ENCODE assay signal across 7 cellular contexts in genomic region chr3:131380830-131381444, GRCh38. TPM values are rescaled to one million over a fixed set of nuclear protein-coding genes. Genes with fewer than 3 reads are reported as not detected.
A peak's percentile ranks its signal among the peaks of the same experiment; 100 is the strongest.
DNase-seq lines count a peak whose midpoint lies in the region; ATAC-seq, FAIRE-seq and TF ChIP-seq lines count a peak whose summit lies in the region.
"Not testable (repeated sequence)": the region's sequence is repeated elsewhere in the genome, so short reads cannot be mapped to it uniquely, and the experiment has no call there.

No MANE protein-coding gene starts in this region.

- H3K79me1 ChIP-seq in H1 (ENCODE audit: low read depth, low read length): not testable (repeated sequence)

- POLR2A ChIA-PET in H1 (lab: Charles Lee; ENCODE audit: partially characterized antibody): interaction anchor here (1.1 to 5.4 kb wide), 11 partner anchors 9 to 127 kb away, joined by 3 to 41 read pairs (median 5); no protein-coding TSS in a partner anchor

- peak overlapping the region; percentile 58 for H3K27ac ChIP-seq in H1 (ENCODE audit: low read depth, low read length)

- H3K9ac ChIP-seq in H1 (replicated peaks in 1 of 4; ENCODE audit: extremely low read depth in 1 of 4, low read depth in 3 of 4, low read length in 3 of 4): peak overlapping the region; percentile 74 to 85 (median 84)

- H4K91ac ChIP-seq in H1 (replicated peaks; ENCODE audit: insufficient read length, low read length): not testable (repeated sequence)

- H3K9me3 Mint-ChIP-seq in activated T-cell treated with anti-CD3 and anti-CD28 coated beads, Interleukin-2, amount 50 U/mL, for 72 hours; progenitor cell of endocrine pancreas (ENCODE audit: low read depth): not testable (repeated sequence)

- not testable (repeated sequence) for H3K27me3 Mint-ChIP-seq in activated T-cell treated with anti-CD3 and anti-CD28 coated beads, Interleukin-2, amount 50 U/mL, for 72 hours (ENCODE audit: low read depth); progenitor cell of endocrine pancreas

- not testable (repeated sequence) for H2BK120ac ChIP-seq in H1 (replicated peaks; ENCODE audit: low read depth, low read length)

- peak overlapping the region; percentile 24; the same call in 1 of the 2 replicates for H3K18ac ChIP-seq in H1 (ENCODE audit: extremely low read depth, low read length)

- H3K14ac ChIP-seq in H1 (ENCODE audit: insufficient read length): not testable (repeated sequence)

- 19% methylated on average over 16 of the region's 16 CpGs; no CpG with 5 or more reads in 1 of the 2 experiments for WGBS in H1 (ENCODE audit: extremely low coverage in 1 of 2, insufficient coverage in 1 of 2, insufficient read length in 1 of 2, insufficient replicate concordance in 2 of 2, low coverage in 1 of 2, low lambda C conversion rate in 2 of 2, missing lambda C conversion rate in 1 of 2), 2 experiments

- peaks cover 11% of the 10 kb centered on the region; the same call in 1 of the 2 replicates for H3K23me2 ChIP-seq in H1 (ENCODE audit: low read depth, low read length)

- H4K20me1 ChIP-seq in H1 (replicated peaks in 1 of 2; ENCODE audit: control insufficient read depth in 1 of 2, insufficient read depth in 2 of 2, low read length in 2 of 2): not testable (repeated sequence)

- H3K23ac ChIP-seq in H1 (ENCODE audit: insufficient read length): not testable (repeated sequence)

- FAIRE-seq in H1 (lab: Jason Lieb, UNC): not testable (repeated sequence)

- H2BK5ac ChIP-seq in H1 (ENCODE audit: low read depth, low read length): peak overlapping the region; percentile 73; the same call in 1 of the 2 replicates

- H3K79me2 ChIP-seq in H1 (ENCODE audit: control insufficient read depth in 1 of 2, insufficient read depth in 2 of 2, low read length in 2 of 2): peaks cover 0 to 11% of the 10 kb centered on the region in 2 experiments; a peak in 2 of 4 replicates

- ATAC-seq in GM18867 (IDR thresholded peaks at IDR 0.05; ENCODE audit: unreplicated experiment) (peak; percentile 1), HG02852 (IDR thresholded peaks at IDR 0.05; ENCODE audit: unreplicated experiment) (peak; percentile 22), left colon (peak; percentile 66)
- not testable (repeated sequence) for ATAC-seq in activated T-cell treated with anti-CD3 and anti-CD28 coated beads, Interleukin-2, amount 50 U/mL, for 72 hours (replicated peaks in 1 of 2)

- TF ChIP-seq POLR2A in H1 (IDR thresholded peaks at IDR 0.05; ENCODE audit: control extremely low read depth in 1 of 2, low read depth in 2 of 2, low read length in 2 of 2): not testable (repeated sequence)

- H3K4me3 Mint-ChIP-seq in activated T-cell treated with anti-CD3 and anti-CD28 coated beads, Interleukin-2, amount 50 U/mL, for 72 hours: peak overlapping the region; percentile 95 to 96
- peak overlapping the region; percentile 95 for H3K4me3 Mint-ChIP-seq in progenitor cell of endocrine pancreas (ENCODE audit: low read depth)

- H3K36me3 ChIP-seq in H1 (ENCODE audit: control insufficient read depth in 2 of 4, insufficient read depth in 4 of 4, low read length in 3 of 4): not testable (repeated sequence)

- not testable (repeated sequence) for H3K36me3 Mint-ChIP-seq in activated T-cell treated with anti-CD3 and anti-CD28 coated beads, Interleukin-2, amount 50 U/mL, for 72 hours (ENCODE audit: insufficient read depth in 2 of 2)
- H3K36me3 Mint-ChIP-seq in progenitor cell of endocrine pancreas (ENCODE audit: insufficient read depth): peaks cover 20% of the 10 kb centered on the region

- peak overlapping the region; percentile 82 to 87 for H3K4me2 ChIP-seq in H1 (ENCODE audit: insufficient read depth in 1 of 2, low read depth in 2 of 2, low read length in 2 of 2)

- CTCF ChIA-PET in H1 (lab: Charles Lee; ENCODE audit: partially characterized antibody): interaction anchor here (0.6 to 1.7 kb wide), 7 partner anchors 10 to 564 kb away, joined by 3 to 6 read pairs (median 3); no protein-coding TSS in a partner anchor

- H2BK15ac ChIP-seq in H1 (ENCODE audit: low read length): not testable (repeated sequence)

- not testable (repeated sequence) for H2BK20ac ChIP-seq in H1 (ENCODE audit: low read length)

- H3K4me1 Mint-ChIP-seq in activated T-cell treated with anti-CD3 and anti-CD28 coated beads, Interleukin-2, amount 50 U/mL, for 72 hours (ENCODE audit: low read depth): peaks cover 26% of the 10 kb centered on the region
- H3K4me1 Mint-ChIP-seq in progenitor cell of endocrine pancreas (ENCODE audit: low read depth): peaks cover 13% of the 10 kb centered on the region

- peak overlapping the region; percentile 67 for H3K56ac ChIP-seq in H1 (replicated peaks; ENCODE audit: insufficient read length, low read depth, low read length)

- H3K27me3 ChIP-seq in H1 (replicated peaks in 1 of 4; ENCODE audit: control insufficient read depth in 3 of 4, extremely low read depth in 1 of 4, insufficient read depth in 3 of 4, low read length in 3 of 4): not testable (repeated sequence)

- H3K4me3 ChIP-seq in H1 (ENCODE audit: extremely low read depth in 1 of 4, insufficient read depth in 2 of 4, low read depth in 3 of 4, low read length in 4 of 4): peak overlapping the region; percentile 67 to 83 (median 78)

- not testable (repeated sequence) for H3K4me1 ChIP-seq in H1 (replicated peaks in 1 of 4; ENCODE audit: control insufficient read depth in 3 of 4, insufficient read depth in 4 of 4, low read length in 3 of 4)

- H4K5ac ChIP-seq in H1 (ENCODE audit: insufficient read length, low read depth, low read length): peak overlapping the region; percentile 88

- DNase-seq in NCI-H1105 treated with DMSO at 0.1 percent for 48 hours (lab: John Stamatoyannopoulos, UW) (peak; percentile 34), left colon (peak in 1 of 2 donors; percentile 44)
- not testable (repeated sequence) for DNase-seq in activated T-cell treated with anti-CD3 and anti-CD28 coated beads, Interleukin-2, amount 50 U/mL, for 72 hours; H1 (ENCODE audit: low read depth in 1 of 2, low spot score in 2 of 2); progenitor cell of endocrine pancreas (ENCODE audit: low spot score, unreplicated experiment)

- TF ChIP-seq RAD21 in H1 (IDR thresholded peaks at IDR 0.05 in 1 of 2, conservative IDR thresholded peaks at IDR 0.05 in 1 of 2; ENCODE audit: low read depth in 2 of 2, low read length in 2 of 2): not testable (repeated sequence)

- H2AFZ ChIP-seq in H1 (ENCODE audit: low read length): peak overlapping the region; percentile 92

- not testable (repeated sequence) for H3K9me3 ChIP-seq in H1 (ENCODE audit: insufficient read depth in 2 of 2, low read depth in 1 of 2, low read length in 1 of 2)

- not testable (repeated sequence) for H2AK5ac ChIP-seq in H1 (ENCODE audit: low read depth, low read length)

- not testable (repeated sequence) for TF ChIP-seq CTCF in H1 (IDR thresholded peaks at IDR 0.05; ENCODE audit: control extremely low read depth in 1 of 3, insufficient read depth in 1 of 3, low read depth in 1 of 3, low read length in 3 of 3); progenitor cell of endocrine pancreas (IDR thresholded peaks at IDR 0.05; ENCODE audit: unreplicated experiment)

- peak overlapping the region; percentile 99; the same call in 1 of the 2 replicates for H4K8ac ChIP-seq in H1 (ENCODE audit: extremely low read depth, insufficient read depth, low read length)

- intact Hi-C loops in left colon (cut with DNase I, micrococcal nuclease): loop anchor here in 1 of 2 donors (10.0 kb wide), 2 partner anchors 124 to 346 kb away; partner anchors contain the start of gene MRPL3

- not testable (repeated sequence) for TF ChIP-seq EP300 in H1 (IDR thresholded peaks at IDR 0.05; ENCODE audit: borderline replicate concordance in 1 of 2, low read depth in 2 of 2, low read length in 2 of 2)

- H3K27ac Mint-ChIP-seq in activated T-cell treated with anti-CD3 and anti-CD28 coated beads, Interleukin-2, amount 50 U/mL, for 72 hours: peak overlapping the region; percentile 90
- peak overlapping the region; percentile 98 for H3K27ac Mint-ChIP-seq in progenitor cell of endocrine pancreas

- H3K4ac ChIP-seq in H1 (replicated peaks; ENCODE audit: insufficient read length, low read depth, low read length): not testable (repeated sequence)

- peak overlapping the region; percentile 72; the same call in 1 of the 2 replicates for H2BK12ac ChIP-seq in H1 (ENCODE audit: low read depth, low read length)

TF ChIP-seq in H1, 55 proteins besides CTCF, POLR2A, EP300 and RAD21:
- TF ChIP-seq RBBP5 (IDR thresholded peaks at IDR 0.05; ENCODE audit: borderline replicate concordance, low read depth, low read length): 0 out of 2 replicates have a peak, but pooled peaks have one; percentile 8
- peak; percentile 35 for TF ChIP-seq SAP30 (IDR thresholded peaks at IDR 0.05; ENCODE audit: insufficient read depth, insufficient replicate concordance, low read length)

RNA-seq across cellular contexts. Expression of gene NUDT16, which starts 0.6 kb away (rescaled TPM):
- total RNA-seq in activated T-cell treated with anti-CD3 and anti-CD28 coated beads, Interleukin-2, amount 50 U/mL, for 72 hours: 1 to 10 TPM; 8.8 to 9.3 TPM
- total RNA-seq in H1 (2021; fragmentation: NEBNext Ultra II Directional; extraction: Animal tissue kit (Norgen Biotek cat#: 25700)): 18.3 and 19.1 TPM in 2 replicates
- polyA plus RNA-seq in H1 (2011; rRNA removed): 8.5 and 12.2 TPM in 2 replicates
- 12.4 TPM for polyA plus RNA-seq in H1 (2011; cell fraction: cytosol; rRNA removed)
- polyA plus RNA-seq in H1 (2011; cell fraction: nucleus; rRNA removed): 14.4 TPM
- 15.8 to 21.9 TPM (median 18.7 TPM) in 4 replicates for polyA plus RNA-seq in H1 (2012, experiment 1 of 2)
- 3.5 TPM for polyA plus RNA-seq in H1 (2012, experiment 2 of 2)
- polyA plus RNA-seq in H1 (2013, experiment 1 of 2): 11.3 TPM
- 11.2 TPM for polyA plus RNA-seq in H1 (2013, experiment 2 of 2)
- 9.5 and 11.0 TPM in 2 replicates for polyA minus RNA-seq in H1 (2011; rRNA and poly(A)+ RNA removed)
- polyA minus RNA-seq in H1 (2011; cell fraction: cytosol; rRNA and poly(A)+ RNA removed): 11.1 TPM
- polyA minus RNA-seq in H1 (2011; cell fraction: nucleus; rRNA and poly(A)+ RNA removed): 19.6 TPM
- total RNA-seq in left colon (10 to 100 TPM; 39.0 to 51.7 TPM), progenitor cell of endocrine pancreas (24.6 and 25.1 TPM in 2 replicates)
